In the genomic region with DNA sequence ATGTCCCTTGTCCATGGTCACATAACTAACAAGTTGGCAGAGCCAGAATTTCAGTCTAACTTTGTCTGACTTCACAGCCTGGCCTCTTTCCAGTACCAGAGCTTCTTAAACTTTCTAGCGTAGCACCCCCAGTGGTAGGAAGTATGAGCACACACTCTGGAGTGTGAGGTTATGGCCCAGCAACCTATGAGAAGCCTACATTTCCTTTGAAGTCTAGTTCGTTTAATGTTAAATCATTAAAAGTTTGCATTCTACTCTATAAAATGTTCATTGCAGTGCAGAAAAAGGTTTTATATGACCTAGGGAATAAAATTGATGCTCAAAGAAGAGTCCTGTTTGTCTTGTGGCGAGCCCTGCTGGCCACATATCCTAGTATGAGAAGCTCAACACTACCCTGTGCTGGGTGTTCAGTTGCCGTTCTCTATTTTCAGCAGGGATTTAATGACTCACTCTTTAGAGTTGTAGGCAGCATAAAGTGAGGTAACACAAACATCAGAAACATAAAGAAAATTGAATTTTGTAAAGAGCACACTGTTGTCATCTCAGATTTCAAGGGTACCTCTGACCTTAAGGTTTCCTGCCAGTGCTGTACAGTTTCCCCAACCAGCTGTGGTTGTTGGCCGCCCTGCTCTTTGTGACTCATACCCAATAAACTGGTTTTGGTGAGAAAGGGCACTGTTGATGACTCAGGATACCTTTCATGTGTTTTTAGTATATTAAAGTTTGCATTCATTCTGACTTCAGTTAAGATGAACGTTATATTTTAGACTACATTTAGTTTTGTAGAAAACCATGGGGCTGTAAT, we compare ENCODE assay signal across 8 cellular contexts. TPM values are rescaled to one million over a fixed set of nuclear protein-coding genes. Genes with fewer than 3 reads are reported as not detected.
DNase-seq lines count a peak whose midpoint lies in the region; ATAC-seq lines count a peak whose summit lies in the region.

No MANE protein-coding gene starts in this region.

- peak; percentile 91 for ATAC-seq in GM21529 (IDR thresholded peaks at IDR 0.05; ENCODE audit: unreplicated experiment)

- DNase-seq in G401 (ENCODE audit: low spot score) (peak; percentile 33), HUDEP-2 (lab: John Stamatoyannopoulos, UW; ENCODE audit: unreplicated experiment in 76 of 76) (peak in 63 of 76 experiments; percentile 4 to 70 (median 38)), T1000 (lab: John Stamatoyannopoulos, UW) (peak; percentile 78), astrocyte of the hippocampus (ENCODE audit: low read depth, low spot score) (peak; percentile 93), iris pigment epithelial cell (ENCODE audit: low read depth) (peak; percentile 99), cortex of kidney (lab: John Stamatoyannopoulos, UW) (no peak)
- peak; percentile 56 for DNase-seq in stimulated activated CD4-positive, alpha-beta T cell treated with anti-CD3 and anti-CD28 coated beads, Interleukin-4, amount 100 ng/mL, for 1 hour

- in situ Hi-C loops in G401 (cut with HindIII; ENCODE audit: low sequenced_read_pairs): no loop called here

RNA-seq across cellular contexts. Expression of a gene that starts 14.3 kb away (rescaled TPM):
- total RNA-seq in G401 (2014; rRNA removed; shearing (Covaris generic)): 61.4 and 117 TPM in 2 replicates
